2 cellular contexts compared by ENCODE assay signal in genomic region chr20:44888226-44889103, GRCh38.
TF ChIP-seq lines count a peak whose summit lies in the region.

No MANE protein-coding gene starts in this region.

TF ChIP-seq in HCT116, 20 proteins besides CTCF, POLR2A, EP300 and RAD21 (continued from another document):
- TF ChIP-seq, protein P1, sequence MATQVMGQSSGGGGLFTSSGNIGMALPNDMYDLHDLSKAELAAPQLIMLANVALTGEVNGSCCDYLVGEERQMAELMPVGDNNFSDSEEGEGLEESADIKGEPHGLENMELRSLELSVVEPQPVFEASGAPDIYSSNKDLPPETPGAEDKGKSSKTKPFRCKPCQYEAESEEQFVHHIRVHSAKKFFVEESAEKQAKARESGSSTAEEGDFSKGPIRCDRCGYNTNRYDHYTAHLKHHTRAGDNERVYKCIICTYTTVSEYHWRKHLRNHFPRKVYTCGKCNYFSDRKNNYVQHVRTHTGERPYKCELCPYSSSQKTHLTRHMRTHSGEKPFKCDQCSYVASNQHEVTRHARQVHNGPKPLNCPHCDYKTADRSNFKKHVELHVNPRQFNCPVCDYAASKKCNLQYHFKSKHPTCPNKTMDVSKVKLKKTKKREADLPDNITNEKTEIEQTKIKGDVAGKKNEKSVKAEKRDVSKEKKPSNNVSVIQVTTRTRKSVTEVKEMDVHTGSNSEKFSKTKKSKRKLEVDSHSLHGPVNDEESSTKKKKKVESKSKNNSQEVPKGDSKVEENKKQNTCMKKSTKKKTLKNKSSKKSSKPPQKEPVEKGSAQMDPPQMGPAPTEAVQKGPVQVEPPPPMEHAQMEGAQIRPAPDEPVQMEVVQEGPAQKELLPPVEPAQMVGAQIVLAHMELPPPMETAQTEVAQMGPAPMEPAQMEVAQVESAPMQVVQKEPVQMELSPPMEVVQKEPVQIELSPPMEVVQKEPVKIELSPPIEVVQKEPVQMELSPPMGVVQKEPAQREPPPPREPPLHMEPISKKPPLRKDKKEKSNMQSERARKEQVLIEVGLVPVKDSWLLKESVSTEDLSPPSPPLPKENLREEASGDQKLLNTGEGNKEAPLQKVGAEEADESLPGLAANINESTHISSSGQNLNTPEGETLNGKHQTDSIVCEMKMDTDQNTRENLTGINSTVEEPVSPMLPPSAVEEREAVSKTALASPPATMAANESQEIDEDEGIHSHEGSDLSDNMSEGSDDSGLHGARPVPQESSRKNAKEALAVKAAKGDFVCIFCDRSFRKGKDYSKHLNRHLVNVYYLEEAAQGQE (IDR thresholded peaks at IDR 0.05; ENCODE audit: low read depth): no peak
- TF ChIP-seq JUND (IDR thresholded peaks at IDR 0.05): no peak
- no peak for TF ChIP-seq EGR1 (IDR thresholded peaks at IDR 0.05; ENCODE audit: low read depth)
- TF ChIP-seq ZNF274 (IDR thresholded peaks at IDR 0.05; ENCODE audit: low read depth, low read length): no peak
- no peak for TF ChIP-seq SRF (IDR thresholded peaks at IDR 0.05; ENCODE audit: low read depth)
- TF ChIP-seq SP1 (IDR thresholded peaks at IDR 0.05; ENCODE audit: low read depth): no peak
- TF ChIP-seq, protein P2, sequence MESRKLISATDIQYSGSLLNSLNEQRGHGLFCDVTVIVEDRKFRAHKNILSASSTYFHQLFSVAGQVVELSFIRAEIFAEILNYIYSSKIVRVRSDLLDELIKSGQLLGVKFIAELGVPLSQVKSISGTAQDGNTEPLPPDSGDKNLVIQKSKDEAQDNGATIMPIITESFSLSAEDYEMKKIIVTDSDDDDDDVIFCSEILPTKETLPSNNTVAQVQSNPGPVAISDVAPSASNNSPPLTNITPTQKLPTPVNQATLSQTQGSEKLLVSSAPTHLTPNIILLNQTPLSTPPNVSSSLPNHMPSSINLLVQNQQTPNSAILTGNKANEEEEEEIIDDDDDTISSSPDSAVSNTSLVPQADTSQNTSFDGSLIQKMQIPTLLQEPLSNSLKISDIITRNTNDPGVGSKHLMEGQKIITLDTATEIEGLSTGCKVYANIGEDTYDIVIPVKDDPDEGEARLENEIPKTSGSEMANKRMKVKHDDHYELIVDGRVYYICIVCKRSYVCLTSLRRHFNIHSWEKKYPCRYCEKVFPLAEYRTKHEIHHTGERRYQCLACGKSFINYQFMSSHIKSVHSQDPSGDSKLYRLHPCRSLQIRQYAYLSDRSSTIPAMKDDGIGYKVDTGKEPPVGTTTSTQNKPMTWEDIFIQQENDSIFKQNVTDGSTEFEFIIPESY (IDR thresholded peaks at IDR 0.05; ENCODE audit: extremely low read depth, insufficient replicate concordance, low read length): no peak
TF ChIP-seq in HCT116: peak in this region for 0.

TF ChIP-seq in liver, 16 proteins besides CTCF, POLR2A, EP300 and RAD21 (continued from another document):
- TF ChIP-seq, protein P2 (IDR thresholded peaks at IDR 0.05): no peak
- TF ChIP-seq, protein P3, sequence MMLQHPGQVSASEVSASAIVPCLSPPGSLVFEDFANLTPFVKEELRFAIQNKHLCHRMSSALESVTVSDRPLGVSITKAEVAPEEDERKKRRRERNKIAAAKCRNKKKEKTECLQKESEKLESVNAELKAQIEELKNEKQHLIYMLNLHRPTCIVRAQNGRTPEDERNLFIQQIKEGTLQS (IDR thresholded peaks at IDR 0.05): no peak
- TF ChIP-seq EGR1 (IDR thresholded peaks at IDR 0.05; ENCODE audit: low read depth in 2 of 2) (no peak), JUND (IDR thresholded peaks at IDR 0.05) (no peak), FOXA2 (IDR thresholded peaks at IDR 0.05) (no peak), FOXA1 (IDR thresholded peaks at IDR 0.05) (no peak), YY1 (IDR thresholded peaks at IDR 0.05) (no peak), HNF4G (IDR thresholded peaks at IDR 0.05) (no peak), GABPA (IDR thresholded peaks at IDR 0.05 in 1 of 2, conservative IDR thresholded peaks at IDR 0.05 in 1 of 2) (no peak)
- TF ChIP-seq, protein P4, sequence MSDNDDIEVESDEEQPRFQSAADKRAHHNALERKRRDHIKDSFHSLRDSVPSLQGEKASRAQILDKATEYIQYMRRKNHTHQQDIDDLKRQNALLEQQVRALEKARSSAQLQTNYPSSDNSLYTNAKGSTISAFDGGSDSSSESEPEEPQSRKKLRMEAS (IDR thresholded peaks at IDR 0.05): no peak
